3 cellular contexts compared by ENCODE assay signal in the genomic region with DNA sequence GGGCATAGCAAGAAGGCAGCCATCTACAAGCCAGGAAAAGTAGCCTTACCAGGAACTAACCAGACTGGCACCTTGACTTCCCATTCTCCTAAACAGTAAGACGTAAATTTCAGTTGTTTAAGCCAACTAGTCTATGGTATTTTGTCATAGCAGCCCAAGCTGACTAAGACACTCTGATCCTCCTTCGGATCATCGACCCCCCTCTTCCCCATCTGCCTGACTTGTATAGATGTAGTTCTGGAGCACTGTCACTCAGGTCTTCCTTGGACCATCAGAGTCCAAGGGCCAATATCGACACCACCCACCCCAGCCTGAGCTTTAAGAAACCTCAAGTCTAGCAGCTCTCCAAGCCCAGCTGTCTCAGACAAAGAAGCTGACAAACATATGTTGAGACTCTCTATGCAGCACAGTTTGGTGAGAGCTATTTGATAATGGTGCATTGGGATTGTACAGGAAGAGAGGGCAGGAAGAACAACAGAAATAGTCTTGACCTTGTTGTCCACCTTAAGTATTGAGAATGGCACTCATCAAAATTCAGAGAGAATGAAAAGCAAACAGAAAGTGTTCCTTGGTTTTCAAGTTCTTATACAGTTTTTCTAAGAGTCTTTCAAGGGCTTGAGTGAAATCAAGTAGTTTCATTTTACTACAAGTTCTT.
TF ChIP-seq lines count a peak whose summit lies in the region.

No MANE protein-coding gene starts in this region.

TF ChIP-seq in SK-N-SH, 30 proteins besides CTCF, POLR2A, EP300 and RAD21 (continues in another document):
- TF ChIP-seq, protein P1, sequence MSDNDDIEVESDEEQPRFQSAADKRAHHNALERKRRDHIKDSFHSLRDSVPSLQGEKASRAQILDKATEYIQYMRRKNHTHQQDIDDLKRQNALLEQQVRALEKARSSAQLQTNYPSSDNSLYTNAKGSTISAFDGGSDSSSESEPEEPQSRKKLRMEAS (IDR thresholded peaks at IDR 0.05; ENCODE audit: low read depth), result no peak
- no peak for TF ChIP-seq USF1 (IDR thresholded peaks at IDR 0.05; ENCODE audit: borderline replicate concordance, low read depth)
- TF ChIP-seq, protein P2, sequence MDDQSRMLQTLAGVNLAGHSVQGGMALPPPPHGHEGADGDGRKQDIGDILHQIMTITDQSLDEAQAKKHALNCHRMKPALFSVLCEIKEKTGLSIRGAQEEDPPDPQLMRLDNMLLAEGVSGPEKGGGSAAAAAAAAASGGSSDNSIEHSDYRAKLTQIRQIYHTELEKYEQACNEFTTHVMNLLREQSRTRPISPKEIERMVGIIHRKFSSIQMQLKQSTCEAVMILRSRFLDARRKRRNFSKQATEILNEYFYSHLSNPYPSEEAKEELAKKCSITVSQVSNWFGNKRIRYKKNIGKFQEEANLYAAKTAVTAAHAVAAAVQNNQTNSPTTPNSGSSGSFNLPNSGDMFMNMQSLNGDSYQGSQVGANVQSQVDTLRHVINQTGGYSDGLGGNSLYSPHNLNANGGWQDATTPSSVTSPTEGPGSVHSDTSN (IDR thresholded peaks at IDR 0.05), result no peak
- TF ChIP-seq NRF1 (IDR thresholded peaks at IDR 0.05; ENCODE audit: low read depth, low read length), result no peak
- no peak for TF ChIP-seq SMC3 (IDR thresholded peaks at IDR 0.05; ENCODE audit: low read depth, low read length)
- TF ChIP-seq MEF2A (IDR thresholded peaks at IDR 0.05; ENCODE audit: borderline replicate concordance, low read depth), result no peak
- no peak for TF ChIP-seq IRF3 (IDR thresholded peaks at IDR 0.05; ENCODE audit: low read depth, low read length)
- no peak for TF ChIP-seq TCF12 (IDR thresholded peaks at IDR 0.05)
- TF ChIP-seq, protein P3, sequence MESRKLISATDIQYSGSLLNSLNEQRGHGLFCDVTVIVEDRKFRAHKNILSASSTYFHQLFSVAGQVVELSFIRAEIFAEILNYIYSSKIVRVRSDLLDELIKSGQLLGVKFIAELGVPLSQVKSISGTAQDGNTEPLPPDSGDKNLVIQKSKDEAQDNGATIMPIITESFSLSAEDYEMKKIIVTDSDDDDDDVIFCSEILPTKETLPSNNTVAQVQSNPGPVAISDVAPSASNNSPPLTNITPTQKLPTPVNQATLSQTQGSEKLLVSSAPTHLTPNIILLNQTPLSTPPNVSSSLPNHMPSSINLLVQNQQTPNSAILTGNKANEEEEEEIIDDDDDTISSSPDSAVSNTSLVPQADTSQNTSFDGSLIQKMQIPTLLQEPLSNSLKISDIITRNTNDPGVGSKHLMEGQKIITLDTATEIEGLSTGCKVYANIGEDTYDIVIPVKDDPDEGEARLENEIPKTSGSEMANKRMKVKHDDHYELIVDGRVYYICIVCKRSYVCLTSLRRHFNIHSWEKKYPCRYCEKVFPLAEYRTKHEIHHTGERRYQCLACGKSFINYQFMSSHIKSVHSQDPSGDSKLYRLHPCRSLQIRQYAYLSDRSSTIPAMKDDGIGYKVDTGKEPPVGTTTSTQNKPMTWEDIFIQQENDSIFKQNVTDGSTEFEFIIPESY (IDR thresholded peaks at IDR 0.05; ENCODE audit: borderline replicate concordance, low read depth), result no peak
- no peak for TF ChIP-seq MXI1 (IDR thresholded peaks at IDR 0.05; ENCODE audit: low read depth, low read length)

TF ChIP-seq in SK-N-SH treated with all-trans-retinoic acid at 6 μM for 48 hours, 23 proteins besides CTCF, POLR2A, EP300 and RAD21:
- no peak for TF ChIP-seq ZFP3 (CRISPR knock-in tag; IDR thresholded peaks at IDR 0.05)
- no peak for TF ChIP-seq ARNTL (CRISPR knock-in tag; IDR thresholded peaks at IDR 0.05; ENCODE audit: borderline replicate concordance, low read depth)
- no peak for TF ChIP-seq TOX (CRISPR knock-in tag; IDR thresholded peaks at IDR 0.05; ENCODE audit: borderline replicate concordance)
- no peak for TF ChIP-seq ZNF70 (CRISPR knock-in tag; IDR thresholded peaks at IDR 0.05)
- TF ChIP-seq, protein P4, sequence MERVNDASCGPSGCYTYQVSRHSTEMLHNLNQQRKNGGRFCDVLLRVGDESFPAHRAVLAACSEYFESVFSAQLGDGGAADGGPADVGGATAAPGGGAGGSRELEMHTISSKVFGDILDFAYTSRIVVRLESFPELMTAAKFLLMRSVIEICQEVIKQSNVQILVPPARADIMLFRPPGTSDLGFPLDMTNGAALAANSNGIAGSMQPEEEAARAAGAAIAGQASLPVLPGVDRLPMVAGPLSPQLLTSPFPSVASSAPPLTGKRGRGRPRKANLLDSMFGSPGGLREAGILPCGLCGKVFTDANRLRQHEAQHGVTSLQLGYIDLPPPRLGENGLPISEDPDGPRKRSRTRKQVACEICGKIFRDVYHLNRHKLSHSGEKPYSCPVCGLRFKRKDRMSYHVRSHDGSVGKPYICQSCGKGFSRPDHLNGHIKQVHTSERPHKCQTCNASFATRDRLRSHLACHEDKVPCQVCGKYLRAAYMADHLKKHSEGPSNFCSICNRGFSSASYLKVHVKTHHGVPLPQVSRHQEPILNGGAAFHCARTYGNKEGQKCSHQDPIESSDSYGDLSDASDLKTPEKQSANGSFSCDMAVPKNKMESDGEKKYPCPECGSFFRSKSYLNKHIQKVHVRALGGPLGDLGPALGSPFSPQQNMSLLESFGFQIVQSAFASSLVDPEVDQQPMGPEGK (CRISPR knock-in tag; IDR thresholded peaks at IDR 0.05; ENCODE audit: borderline replicate concordance), result no peak
- no peak for TF ChIP-seq POU6F1 (CRISPR knock-in tag; IDR thresholded peaks at IDR 0.05; ENCODE audit: borderline replicate concordance, low read depth)
- TF ChIP-seq, protein P5, sequence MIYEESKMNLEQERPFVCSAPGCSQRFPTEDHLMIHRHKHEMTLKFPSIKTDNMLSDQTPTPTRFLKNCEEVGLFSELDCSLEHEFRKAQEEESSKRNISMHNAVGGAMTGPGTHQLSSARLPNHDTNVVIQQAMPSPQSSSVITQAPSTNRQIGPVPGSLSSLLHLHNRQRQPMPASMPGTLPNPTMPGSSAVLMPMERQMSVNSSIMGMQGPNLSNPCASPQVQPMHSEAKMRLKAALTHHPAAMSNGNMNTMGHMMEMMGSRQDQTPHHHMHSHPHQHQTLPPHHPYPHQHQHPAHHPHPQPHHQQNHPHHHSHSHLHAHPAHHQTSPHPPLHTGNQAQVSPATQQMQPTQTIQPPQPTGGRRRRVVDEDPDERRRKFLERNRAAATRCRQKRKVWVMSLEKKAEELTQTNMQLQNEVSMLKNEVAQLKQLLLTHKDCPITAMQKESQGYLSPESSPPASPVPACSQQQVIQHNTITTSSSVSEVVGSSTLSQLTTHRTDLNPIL (CRISPR knock-in tag; IDR thresholded peaks at IDR 0.05; ENCODE audit: low read depth), result no peak
- TF ChIP-seq PPARA (CRISPR knock-in tag; IDR thresholded peaks at IDR 0.05; ENCODE audit: borderline replicate concordance), result no peak
- no peak for TF ChIP-seq BACH2 (CRISPR knock-in tag; IDR thresholded peaks at IDR 0.05; ENCODE audit: borderline replicate concordance)
- no peak for TF ChIP-seq ZNF8 (CRISPR knock-in tag; IDR thresholded peaks at IDR 0.05)
- TF ChIP-seq SNAI2 (CRISPR knock-in tag; IDR thresholded peaks at IDR 0.05), result no peak
- TF ChIP-seq ESRRG (CRISPR knock-in tag; IDR thresholded peaks at IDR 0.05), result no peak
- TF ChIP-seq RARB (CRISPR knock-in tag; IDR thresholded peaks at IDR 0.05), result no peak

TF ChIP-seq in H1, 55 proteins besides CTCF, POLR2A, EP300 and RAD21:
- TF ChIP-seq CEBPB (IDR thresholded peaks at IDR 0.05; ENCODE audit: low read depth, low read length) (no peak), BCL11A (IDR thresholded peaks at IDR 0.05; ENCODE audit: low read depth in 2 of 2, low read length in 2 of 2) (no peak), YY1 (IDR thresholded peaks at IDR 0.05; ENCODE audit: low read depth, low read length) (no peak), TAF1 (IDR thresholded peaks at IDR 0.05; ENCODE audit: low read depth, low read length) (no peak), SIRT6 (IDR thresholded peaks at IDR 0.05; ENCODE audit: low read length) (no peak), SP1 (IDR thresholded peaks at IDR 0.05; ENCODE audit: low read depth, low read length) (no peak), MAFK (IDR thresholded peaks at IDR 0.05; ENCODE audit: low read depth, low read length) (no peak), CTBP2 (IDR thresholded peaks at IDR 0.05; ENCODE audit: borderline replicate concordance, insufficient read depth, insufficient read length, low read length) (no peak), NRF1 (IDR thresholded peaks at IDR 0.05; ENCODE audit: low read depth, low read length) (no peak), CHD2 (IDR thresholded peaks at IDR 0.05; ENCODE audit: low read length) (no peak), CBX5 (IDR thresholded peaks at IDR 0.05; ENCODE audit: low read depth, low read length) (no peak), SAP30 (IDR thresholded peaks at IDR 0.05; ENCODE audit: insufficient read depth, insufficient replicate concordance, low read length) (no peak), EZH2 (IDR thresholded peaks at IDR 0.05; ENCODE audit: low read depth, low read length, severe bottlenecking) (no peak), CHD1 (IDR thresholded peaks at IDR 0.05; ENCODE audit: low read depth, low read length) (no peak), CBX8 (IDR thresholded peaks at IDR 0.05; ENCODE audit: borderline replicate concordance, low read depth, low read length) (no peak), PHF8 (conservative IDR thresholded peaks at IDR 0.05; ENCODE audit: low read depth, low read length) (no peak)
- TF ChIP-seq, protein P1 (IDR thresholded peaks at IDR 0.05), result no peak
